ENCODE assay signal across 30 cellular contexts in the genomic region with DNA sequence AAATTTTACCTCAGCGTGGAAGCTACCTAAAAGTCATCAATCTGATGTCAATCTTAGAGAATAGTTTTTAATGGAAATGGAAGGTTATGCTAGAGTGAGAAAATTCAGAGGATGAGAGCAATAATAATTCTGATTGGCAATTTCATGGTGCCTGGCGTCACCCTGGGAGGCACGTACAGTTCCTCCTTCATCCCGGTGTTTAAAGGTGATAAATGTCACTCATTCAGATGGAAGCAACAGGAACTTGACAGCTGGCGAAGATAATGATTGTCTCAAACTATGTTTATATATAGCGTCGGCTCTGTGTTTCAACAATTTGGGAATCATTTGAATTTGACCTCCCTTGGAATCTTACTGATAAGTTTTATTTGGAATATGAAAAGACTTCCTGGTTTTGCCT.
"Had no signal": no experiment of that assay in that cellular context is flagged by ENCODE, and none has a peak within 500 bp of the region (broad histone marks: within the 10 kb centered on the region; RNA-seq: fewer than 3 reads in every experiment).

No MANE protein-coding gene starts in this region.

- H3K4me1 ChIP-seq: parathyroid adenoma, psoas muscle, spleen, suprapubic skin, testis, tibial artery, transverse colon, upper lobe of right lung, uterus had no signal

- H3K4me2 ChIP-seq: neural progenitor cell, smooth muscle cell had no signal

- H3K79me2 ChIP-seq: parathyroid adenoma had no signal

- H2AFZ ChIP-seq: neural progenitor cell, parathyroid adenoma had no signal

- ATAC-seq: naive thymus-derived CD8-positive, alpha-beta T cell; natural killer cell treated with Interleukin-12 subunit alpha and Interleukin-12 subunit beta and Interleukin-15 and Interleukin-18, amount 100 ng/mL, for 72 hours; psoas muscle; right cardiac atrium; sciatic nerve; stimulated activated memory B cell treated with anti-CD40 and anti-IgM and Interleukin-4, amounts not matched to agents 10 μg/mL and 1 μg/mL and 100 μg/mL, for 72 hours; stimulated activated naive CD8-positive, alpha-beta T cell treated with anti-CD3 and anti-CD28 coated beads, Interleukin-15, amount 100 ng/mL, for 72 hours; stimulated activated naive CD8-positive, alpha-beta T cell treated with anti-CD3 and anti-CD28 coated beads, Interleukin-15, Interleukin-2, amounts not matched to agents 100 U/mL and 50 U/mL, for 24 hours; upper lobe of right lung had no signal

- H3K27ac ChIP-seq: neural progenitor cell, ovary, parathyroid adenoma, psoas muscle, skin epidermis, spleen, suprapubic skin, testis, tibial artery, transverse colon, upper lobe of right lung, uterus had no signal

- H3K9me3 ChIP-seq: ovary, psoas muscle, suprapubic skin, testis, transverse colon, upper lobe of right lung, uterus had no signal

- H3K27me3 ChIP-seq: neural progenitor cell, ovary, spleen, suprapubic skin, testis, tibial artery, transverse colon, upper lobe of right lung, uterus had no signal

- DNase-seq: naive thymus-derived CD8-positive, alpha-beta T cell; nephron progenitor cell; occipital lobe; ovary; posterior cingulate gyrus; psoas muscle; right cardiac atrium; spleen; stimulated activated CD4-positive, alpha-beta T cell treated with anti-CD3 and anti-CD28 coated beads, Interleukin-12 subunit alpha, Interleukin-12 subunit beta, amount 100 ng/mL, for 4 hours; stimulated activated CD4-positive, alpha-beta T cell treated with anti-CD3 and anti-CD28 coated beads, Interleukin-1b, Interleukin-23, amount 100 ng/mL, for 48 hours; stimulated activated CD4-positive, alpha-beta T cell treated with anti-CD3 and anti-CD28 coated beads, Interleukin-4, amount 100 ng/mL, for 1 hour; stimulated activated CD4-positive, alpha-beta T cell treated with anti-CD3 and anti-CD28 coated beads, Interleukin-4, amount 100 ng/mL, for 4 hours; stimulated activated CD8-positive, alpha-beta memory T cell treated with anti-CD3 and anti-CD28 coated beads, Interleukin-4, amount 100 ng/mL, for 48 hours; stimulated activated naive CD4-positive, alpha-beta T cell; stimulated activated naive CD8-positive, alpha-beta T cell treated with anti-CD3 and anti-CD28 coated beads, Interleukin-15, amount 100 ng/mL, for 72 hours; stimulated activated naive CD8-positive, alpha-beta T cell treated with anti-CD3 and anti-CD28 coated beads, Interleukin-15, Interleukin-2, amounts not matched to agents 100 U/mL and 50 U/mL, for 24 hours; substantia nigra; testis; tibial artery; transverse colon; upper lobe of right lung; uterus had no signal

- H3K9ac ChIP-seq: neural progenitor cell, parathyroid adenoma had no signal

- H3K36me3 ChIP-seq: neural progenitor cell, ovary, spleen, suprapubic skin, tibial artery, transverse colon, upper lobe of right lung, uterus had no signal

- H3K4me3 ChIP-seq: neural progenitor cell, ovary, psoas muscle, skin epidermis, smooth muscle cell, spleen, suprapubic skin, testis, tibial artery, transverse colon, upper lobe of right lung, uterus had no signal
